ENCODE assay signal across 23 cellular contexts in the genomic region with DNA sequence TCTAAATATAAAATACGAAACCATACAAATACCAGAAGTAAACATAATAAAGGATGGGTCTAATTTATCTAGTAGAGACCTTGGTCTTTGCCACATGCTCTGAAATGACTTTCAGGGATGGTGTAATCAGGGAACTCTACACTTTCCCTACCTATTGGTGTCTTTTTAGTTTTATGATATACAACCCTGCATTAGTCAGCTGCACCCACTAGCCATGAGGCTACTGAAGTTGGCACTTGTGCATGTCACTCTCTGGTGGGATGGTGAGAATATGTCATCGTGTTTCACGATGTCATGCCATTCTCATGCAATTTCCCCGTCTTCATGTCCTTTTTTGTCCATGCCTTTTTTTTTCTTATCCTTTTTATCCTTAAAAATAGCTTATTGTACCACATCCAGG.
"Had no signal": no experiment of that assay in that cellular context is flagged by ENCODE, and none has a peak within 500 bp of the region (broad histone marks: within the 10 kb centered on the region; RNA-seq: fewer than 3 reads in every experiment).

No MANE protein-coding gene starts in this region.

- H3K27ac ChIP-seq: epithelial cell of prostate, esophagus muscularis mucosa, gastroesophageal sphincter, left ventricle myocardium inferior, pancreas, skin epidermis, testis, tibial nerve, upper lobe of right lung, vagina had no signal

- H3K9me3 ChIP-seq: esophagus muscularis mucosa, gastroesophageal sphincter, left ventricle myocardium inferior, pancreas, testis, tibial nerve, upper lobe of right lung, vagina had no signal

- H3K4me1 ChIP-seq: esophagus muscularis mucosa, gastroesophageal sphincter, left ventricle myocardium inferior, pancreas, testis, upper lobe of right lung, vagina had no signal

- ATAC-seq: gastroesophageal sphincter; pancreas; sciatic nerve; stimulated activated memory B cell treated with anti-CD40 and anti-IgM and Interleukin-4, amounts not matched to agents 10 μg/mL and 1 μg/mL and 100 μg/mL, for 72 hours; upper lobe of right lung had no signal

- H3K36me3 ChIP-seq: esophagus muscularis mucosa, gastroesophageal sphincter, left ventricle myocardium inferior, pancreas, tibial nerve, upper lobe of right lung, vagina had no signal

- H3K27me3 ChIP-seq: esophagus muscularis mucosa, gastroesophageal sphincter, pancreas, testis, tibial nerve, upper lobe of right lung, vagina had no signal

- FAIRE-seq: keratinocyte, pancreas had no signal

- DNase-seq: effector memory CD4-positive, alpha-beta T cell; glutamatergic neuron; immature natural killer cell; left ventricle myocardium inferior; midbrain; naive B cell; occipital lobe; pancreas; stimulated activated CD4-positive, alpha-beta T cell treated with anti-CD3 and anti-CD28 coated beads, Interleukin-15, amount 100 ng/mL, for 24 hours; stimulated activated CD4-positive, alpha-beta T cell treated with anti-CD3 and anti-CD28 coated beads, Interleukin-1b, Interleukin-23, amount 100 ng/mL, for 48 hours; stimulated activated CD4-positive, alpha-beta T cell treated with anti-CD3 and anti-CD28 coated beads, Interleukin-4, amount 100 ng/mL, for 24 hours; testis; upper lobe of right lung had no signal

- H3K4me3 ChIP-seq: esophagus muscularis mucosa, gastroesophageal sphincter, left ventricle myocardium inferior, lung, pancreas, skin epidermis, testis, tibial nerve, upper lobe of right lung, vagina had no signal
